ENCODE assay signal across 14 cellular contexts in genomic region chr18:77250926-77251729, GRCh38. TPM values are rescaled to one million over a fixed set of nuclear protein-coding genes. Genes with fewer than 3 reads are reported as not detected.
A peak's percentile ranks its signal among the peaks of the same experiment; 100 is the strongest.
DNase-seq lines count a peak whose midpoint lies in the region; ATAC-seq, FAIRE-seq and TF ChIP-seq lines count a peak whose summit lies in the region.
"Had no signal": no experiment of that assay in that cellular context is flagged by ENCODE, and none has a peak within 500 bp of the region (broad histone marks: within the 10 kb centered on the region; RNA-seq: fewer than 3 reads in every experiment).

No MANE protein-coding gene starts in this region.

- H3K27ac Mint-ChIP-seq in activated naive CD4-positive, alpha-beta T cell treated with anti-CD3 and anti-CD28 coated beads for 36 hours: no peak overlapping the region
- H3K27ac Mint-ChIP-seq in astrocyte (ENCODE audit: unreplicated experiment): no peak overlapping the region
- H3K27ac Mint-ChIP-seq: activated CD4-positive, alpha-beta T cell treated with anti-CD3 and anti-CD28 coated beads, Interleukin-2, amount 10 ng/mL, durations not matched to agents 7 days and 5 days had no signal

- H4K20me1 ChIP-seq in astrocyte (ENCODE audit: insufficient read depth, low read length): no peaks in the 10 kb centered on the region

- CTCF ChIA-PET in activated naive CD4-positive, alpha-beta T cell treated with anti-CD3 and anti-CD28 coated beads for 36 hours (lab: Charles Lee): no interaction called here

- no peaks in the 10 kb centered on the region for H3K36me3 Mint-ChIP-seq in activated naive CD4-positive, alpha-beta T cell treated with anti-CD3 and anti-CD28 coated beads for 36 hours (ENCODE audit: low read depth)
- no peaks in the 10 kb centered on the region for H3K36me3 Mint-ChIP-seq in astrocyte (ENCODE audit: low read depth, unreplicated experiment)

- TF ChIP-seq POLR2A in suprapubic skin (IDR thresholded peaks at IDR 0.05): no peak

- H3K4me3 ChIP-seq in astrocyte (ENCODE audit: insufficient read depth, low read depth, low read length) (no peak overlapping the region), suprapubic skin (peak overlapping the region; percentile 34)

- peaks cover 5% of the 10 kb centered on the region for H3K9me3 Mint-ChIP-seq in activated naive CD4-positive, alpha-beta T cell treated with anti-CD3 and anti-CD28 coated beads for 36 hours
- H3K9me3 Mint-ChIP-seq in astrocyte (ENCODE audit: unreplicated experiment): peaks cover 5% of the 10 kb centered on the region

- intact Hi-C loops in activated naive CD4-positive, alpha-beta T cell treated with anti-CD3 and anti-CD28 coated beads for 36 hours (cut with micrococcal nuclease): no loop called here

- H3K4me3 Mint-ChIP-seq in activated naive CD4-positive, alpha-beta T cell treated with anti-CD3 and anti-CD28 coated beads for 36 hours: peak overlapping the region; percentile 61
- H3K4me3 Mint-ChIP-seq in astrocyte (ENCODE audit: unreplicated experiment): peak overlapping the region; percentile 58
- H3K4me3 Mint-ChIP-seq: activated CD4-positive, alpha-beta T cell treated with anti-CD3 and anti-CD28 coated beads, Interleukin-2, amount 10 ng/mL, durations not matched to agents 7 days and 5 days had no signal

- DNase-seq in activated naive CD4-positive, alpha-beta T cell treated with anti-CD3 and anti-CD28 coated beads for 36 hours: no peak
- no peak for DNase-seq in activated naive CD4-positive, alpha-beta T cell (lab: John Stamatoyannopoulos, UW)
- DNase-seq in astrocyte (ENCODE audit: low read depth) (no peak), islet precursor cell (peak; percentile 63), suprapubic skin (ENCODE audit: low spot score in 2 of 2) (no peak), activated gamma-delta T cell (lab: John Stamatoyannopoulos, UW) (no peak)
- DNase-seq: activated CD4-positive, alpha-beta T cell treated with anti-CD3 and anti-CD28 coated beads, Interleukin-2, amount 10 ng/mL, durations not matched to agents 7 days and 5 days; brain microvascular endothelial cell; NCI-H2029 had no signal

- ATAC-seq in HG02642 (IDR thresholded peaks at IDR 0.05; ENCODE audit: poor library complexity, unreplicated experiment) (no peak), HG02571 (IDR thresholded peaks at IDR 0.05; ENCODE audit: unreplicated experiment) (no peak)
- ATAC-seq: HepG2 had no signal

- H3K27me3 Mint-ChIP-seq in activated naive CD4-positive, alpha-beta T cell treated with anti-CD3 and anti-CD28 coated beads for 36 hours (ENCODE audit: low read depth): peaks cover 65% of the 10 kb centered on the region
- H3K27me3 Mint-ChIP-seq in astrocyte (ENCODE audit: low read depth, unreplicated experiment): peaks cover 76% of the 10 kb centered on the region

- FAIRE-seq in astrocyte (lab: Jason Lieb, UNC): no peak
- FAIRE-seq: HepG2 had no signal

- 1% methylated on average over 36 of the region's 67 CpGs for WGBS in suprapubic skin

- no peaks in the 10 kb centered on the region for H3K79me2 ChIP-seq in astrocyte (ENCODE audit: insufficient read depth, low read length)

- no peak overlapping the region for H3K27ac ChIP-seq in astrocyte (ENCODE audit: low read depth, low read length)
- no peak overlapping the region for H3K27ac ChIP-seq in suprapubic skin
- H3K27ac ChIP-seq: brain microvascular endothelial cell had no signal

- TF ChIP-seq CTCF in astrocyte (IDR thresholded peaks at IDR 0.05; ENCODE audit: insufficient read depth, low read depth, low read length) (no peak), suprapubic skin (IDR thresholded peaks at IDR 0.05) (no peak)

- TF ChIP-seq EP300 in suprapubic skin (IDR thresholded peaks at IDR 0.05): no peak

- H3K36me3 ChIP-seq in astrocyte (ENCODE audit: insufficient read depth, low read length) (no peaks in the 10 kb centered on the region), suprapubic skin (no peaks in the 10 kb centered on the region)
- H3K36me3 ChIP-seq: brain microvascular endothelial cell had no signal

- no peak overlapping the region for H3K4me2 ChIP-seq in astrocyte (ENCODE audit: low read length)

- H3K4me1 ChIP-seq in astrocyte (ENCODE audit: insufficient read depth, low read length) (no peaks in the 10 kb centered on the region), suprapubic skin (peaks cover 25% of the 10 kb centered on the region)

- H2AFZ ChIP-seq in astrocyte (ENCODE audit: low read depth, low read length): no peak overlapping the region

- H3K4me1 Mint-ChIP-seq in activated naive CD4-positive, alpha-beta T cell treated with anti-CD3 and anti-CD28 coated beads for 36 hours (ENCODE audit: low read depth): peaks cover 14% of the 10 kb centered on the region
- H3K4me1 Mint-ChIP-seq in astrocyte (ENCODE audit: low read depth, unreplicated experiment): peaks cover 5% of the 10 kb centered on the region

- H3K27me3 ChIP-seq in astrocyte (ENCODE audit: insufficient read depth, low read length) (peaks cover 56% of the 10 kb centered on the region), suprapubic skin (peaks cover 50% of the 10 kb centered on the region)

- H3K9me3 ChIP-seq in astrocyte (ENCODE audit: insufficient read depth, low read depth, low read length): no peaks in the 10 kb centered on the region
- no peaks in the 10 kb centered on the region for H3K9me3 ChIP-seq in suprapubic skin

- no peak overlapping the region for H3K9ac ChIP-seq in astrocyte (ENCODE audit: low read length)

RNA-seq across cellular contexts. Expression of gene GALR1, which starts 1.5 kb away (rescaled TPM):
- not detected for total RNA-seq in activated naive CD4-positive, alpha-beta T cell treated with anti-CD3 and anti-CD28 coated beads for 36 hours
- total RNA-seq in astrocyte: not detected in 2 replicates
- under 1 TPM in 2 of 4 donors, not detected in 2; 0.08 to 0.16 TPM for total RNA-seq in suprapubic skin
- total RNA-seq: activated CD4-positive, alpha-beta T cell treated with anti-CD3 and anti-CD28 coated beads, Interleukin-2, amount 10 ng/mL, durations not matched to agents 7 days and 5 days; fibroblast of villous mesenchyme; HepG2; RPMI7951 had no signal
